22 cellular contexts compared by ENCODE assay signal in the genomic region with DNA sequence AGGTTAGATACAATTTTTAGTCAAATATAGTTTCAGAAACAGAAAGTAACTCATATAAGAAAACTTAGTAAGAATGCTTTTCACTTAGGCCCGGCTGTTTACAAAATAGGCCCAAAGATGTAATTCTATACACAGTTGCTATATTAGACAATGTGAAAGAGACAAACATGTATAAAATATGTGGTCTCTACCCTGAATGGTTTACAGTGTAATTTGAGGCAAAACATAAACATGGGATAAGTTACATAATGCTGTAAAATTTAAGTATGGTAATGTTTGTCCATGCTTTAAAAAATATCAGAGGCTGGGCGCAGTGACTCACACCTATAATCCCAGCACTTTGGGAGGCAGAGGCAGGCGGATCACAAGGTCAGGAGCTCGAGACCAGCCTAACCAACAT. TPM values are rescaled to one million over a fixed set of nuclear protein-coding genes. Genes with fewer than 3 reads are reported as not detected.
A peak's percentile ranks its signal among the peaks of the same experiment; 100 is the strongest.
DNase-seq lines count a peak whose midpoint lies in the region; ATAC-seq and TF ChIP-seq lines count a peak whose summit lies in the region.
"Had no signal": no experiment of that assay in that cellular context is flagged by ENCODE, and none has a peak within 500 bp of the region (broad histone marks: within the 10 kb centered on the region; RNA-seq: fewer than 3 reads in every experiment).

No MANE protein-coding gene starts in this region.

- H3K27ac ChIP-seq in AG04450 (ENCODE audit: low read depth, low read length), result no peak overlapping the region
- peak overlapping the region; percentile 32 for H3K27ac ChIP-seq in hepatocyte
- no peak overlapping the region for H3K27ac ChIP-seq in lower lobe of right lung
- H3K27ac ChIP-seq: A549, KMS-11 had no signal

- H3K36me3 ChIP-seq in hepatocyte (replicated peaks; ENCODE audit: insufficient read depth, low read depth) (peaks cover 8% of the 10 kb centered on the region), lower lobe of right lung (peaks cover 97% of the 10 kb centered on the region)

- H3K27me3 ChIP-seq in AG04450 (ENCODE audit: control insufficient read depth, insufficient read depth, low read length), result no peaks in the 10 kb centered on the region
- no peaks in the 10 kb centered on the region for H3K27me3 ChIP-seq in hepatocyte
- no peaks in the 10 kb centered on the region for H3K27me3 ChIP-seq in lower lobe of right lung (ENCODE audit: low read depth)
- H3K27me3 ChIP-seq: BE2C had no signal

- H3K4me3 Mint-ChIP-seq in T-helper 17 cell, result no peak overlapping the region
- H3K4me3 Mint-ChIP-seq: HFFc6 had no signal

- H3K27me3 Mint-ChIP-seq in T-helper 17 cell, result no peaks in the 10 kb centered on the region

- no peak overlapping the region for H3K4me2 ChIP-seq in hepatocyte
- H3K4me2 ChIP-seq: A549, KMS-11 had no signal

- peak overlapping the region; percentile 19 for H3K27ac Mint-ChIP-seq in T-helper 17 cell
- H3K27ac Mint-ChIP-seq: HFFc6 had no signal

- H2AFZ ChIP-seq in hepatocyte, result no peak overlapping the region

- peaks cover 19% of the 10 kb centered on the region for H3K36me3 Mint-ChIP-seq in T-helper 17 cell (ENCODE audit: low read depth)

- WGBS in hepatocyte (ENCODE audit: low lambda C conversion rate, missing lambda C conversion rate), result 84% methylated on average over 4 of the region's 4 CpGs

- H3K4me1 Mint-ChIP-seq in T-helper 17 cell, result no peaks in the 10 kb centered on the region

- no peaks in the 10 kb centered on the region for H4K20me1 ChIP-seq in hepatocyte (ENCODE audit: insufficient read depth, poor library complexity, severe bottlenecking)

- H3K9me2 ChIP-seq in hepatocyte (replicated peaks; ENCODE audit: insufficient read depth), result no peaks in the 10 kb centered on the region

- POLR2A ChIA-PET in AG04450 (lab: Yijun Ruan, JAX), result interaction anchor here (0.9 kb wide), 1 partner anchor 231 kb away, joined by 3 read pairs; no protein-coding TSS in a partner anchor

- H3K9me3 ChIP-seq in AG04450 (ENCODE audit: control insufficient read depth, insufficient read depth, low read length) (no peaks in the 10 kb centered on the region), T-helper 17 cell (ENCODE audit: control insufficient read depth, low read length, poor library complexity, severe bottlenecking) (no peaks in the 10 kb centered on the region), hepatocyte (ENCODE audit: low read depth) (no peaks in the 10 kb centered on the region), lower lobe of right lung (no peaks in the 10 kb centered on the region)
- H3K9me3 ChIP-seq: A549, BE2C had no signal

- TF ChIP-seq CTCF in AG04450 (IDR thresholded peaks at IDR 0.05; ENCODE audit: low read depth, low read length) (no peak), hepatocyte (IDR thresholded peaks at IDR 0.05; ENCODE audit: poor library complexity) (no peak), lower lobe of right lung (IDR thresholded peaks at IDR 0.05) (no peak)

- H3K4me3 ChIP-seq in AG04450 (ENCODE audit: low read depth, low read length) (no peak overlapping the region), hepatocyte (no peak overlapping the region), lower lobe of right lung (no peak overlapping the region)
- H3K4me3 ChIP-seq: A549 had no signal

- CTCF ChIA-PET in AG04450 (lab: Charles Lee), result no interaction called here

- no peak for ATAC-seq in T-helper 17 cell
- ATAC-seq in HG03520 (IDR thresholded peaks at IDR 0.05; ENCODE audit: unreplicated experiment), result no peak
- ATAC-seq in lower lobe of right lung, result no peak
- ATAC-seq: A549, Panc1 had no signal

- DNase-seq in AG04450 (ENCODE audit: low read depth, low spot score) (peak; percentile 18), HCEC 1CT (peak; percentile 42), T-helper 17 cell (no peak), hepatocyte (ENCODE audit: low spot score) (no peak), lower lobe of right lung (no peak), nucleus accumbens (lab: John Stamatoyannopoulos, UW) (no peak)
- DNase-seq: BE2C; DMS79; H7; HFFc6; NCI-H1694; NCI-H2081; NCI-H2171; NCI-H345; NCI-H524; NCI-H774; NK-92 treated with Interleukin-12 subunit alpha and Interleukin-12 subunit beta, amount 100 ng/mL, for 24 hours had no signal

- intact Hi-C loops in lower lobe of right lung (cut with DNase I), result no loop called here

- no peaks in the 10 kb centered on the region for H3K79me2 ChIP-seq in hepatocyte

- H3K4me1 ChIP-seq in hepatocyte (ENCODE audit: insufficient read depth) (no peaks in the 10 kb centered on the region), lower lobe of right lung (no peaks in the 10 kb centered on the region)
- H3K4me1 ChIP-seq: A549, BE2C had no signal

RNA-seq across cellular contexts. Expression of gene KRIT1, which starts 18.7 kb away (rescaled TPM):
- polyA plus RNA-seq in AG04450 (2011; rRNA removed), result 34.2 and 45.1 TPM in 2 replicates
- 41.9 and 65.0 TPM in 2 replicates for polyA minus RNA-seq in AG04450 (2011; rRNA and poly(A)+ RNA removed)
- total RNA-seq in T-helper 17 cell, result 10 to 100 TPM; 41.1 to 58.3 TPM
- total RNA-seq in hepatocyte, result 43.5 and 50.6 TPM in 2 replicates
- 17.4 and 25.3 TPM in 2 replicates for polyA plus RNA-seq in hepatocyte
- total RNA-seq in lower lobe of right lung, result 49.0 TPM

RNA-seq across cellular contexts. Expression of gene ANKIB1, which starts 18.8 kb away (rescaled TPM):
- 38.0 and 52.6 TPM in 2 replicates for polyA plus RNA-seq in AG04450 (2011; rRNA removed)
- 56.1 and 60.2 TPM in 2 replicates for polyA minus RNA-seq in AG04450 (2011; rRNA and poly(A)+ RNA removed)
- 10 to 100 TPM; 51.1 to 54.7 TPM for total RNA-seq in T-helper 17 cell
- total RNA-seq in hepatocyte, result 35.3 and 36.8 TPM in 2 replicates
- 8.8 and 12.5 TPM in 2 replicates for polyA plus RNA-seq in hepatocyte
- total RNA-seq in lower lobe of right lung, result 48.0 TPM

RNA-seq across cellular contexts. Expression of gene LRRD1, which starts 48.0 kb away (rescaled TPM):
- polyA plus RNA-seq in AG04450 (2011; rRNA removed) (not detected in 2 replicates), hepatocyte (not detected in 2 replicates)
- polyA minus RNA-seq in AG04450 (2011; rRNA and poly(A)+ RNA removed), result not detected in 2 replicates
- total RNA-seq in T-helper 17 cell (under 1 TPM in 1 of 2 donors, not detected in 1; 0.22 TPM), hepatocyte (0.08 and 0.77 TPM in 2 replicates), lower lobe of right lung (not detected)
- total RNA-seq: H7, HFFc6, HT1080 had no signal
- polyA plus RNA-seq: A549 had no signal

Comparison
In these comparisons a context has a peak if more than half of its experiments do, and no peak if none do; other contexts are left out.
1. DNase-seq: peak in AG04450 (single experiment) and HCEC 1CT (single experiment); none in T-helper 17 cell (0 of 3), hepatocyte (single experiment), lower lobe of right lung (single experiment) and nucleus accumbens (0 of 56).